In the genomic region with DNA sequence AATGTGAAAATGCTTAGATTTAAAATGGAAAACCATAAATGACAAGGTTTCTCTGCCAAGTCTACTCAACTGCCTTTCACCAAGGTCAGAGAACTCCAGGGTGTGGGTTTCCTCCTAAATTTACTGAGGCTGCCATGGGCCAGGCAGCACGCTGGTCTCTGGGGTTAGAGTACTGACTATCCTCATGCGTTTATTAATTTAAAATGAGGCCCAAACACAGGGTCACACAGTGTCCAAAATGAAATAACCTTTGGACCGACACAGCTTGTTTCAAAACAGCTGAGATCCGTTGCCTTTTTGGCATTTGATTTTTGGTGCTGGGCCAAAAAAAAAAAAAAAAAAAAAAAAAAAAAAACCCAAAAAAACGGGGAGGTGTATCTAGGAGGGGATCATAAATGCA, we compare ENCODE assay signal across 15 cellular contexts. TPM values are rescaled to one million over a fixed set of nuclear protein-coding genes. Genes with fewer than 3 reads are reported as not detected.
"Had no signal": no experiment of that assay in that cellular context is flagged by ENCODE, and none has a peak within 500 bp of the region (broad histone marks: within the 10 kb centered on the region; RNA-seq: fewer than 3 reads in every experiment).

No MANE protein-coding gene starts in this region.

- H3K4me1 ChIP-seq: upper lobe of right lung had no signal

- ATAC-seq: activated naive CD8-positive, alpha-beta T cell treated with anti-CD3 and anti-CD28 coated beads, Interleukin-2, amount 50 U/mL, for 24 hours; activated T-helper 17 cell treated with anti-CD3 and anti-CD28 coated beads, Interleukin-2, amount 50 U/mL, for 72 hours; naive thymus-derived CD4-positive, alpha-beta T cell; stimulated activated naive CD8-positive, alpha-beta T cell treated with anti-CD3 and anti-CD28 coated beads, Interleukin-15, amount 100 ng/mL, for 72 hours; T-helper 17 cell; upper lobe of right lung had no signal

- FAIRE-seq: astrocyte, bronchial epithelial cell had no signal

- H3K27me3 ChIP-seq: upper lobe of right lung had no signal

- DNase-seq: activated CD4-positive, alpha-beta T cell treated with anti-CD3 and anti-CD28 coated beads, Interleukin-2, amount 50 U/mL, for 48 hours; activated naive CD4-positive, alpha-beta T cell treated with anti-CD3 and anti-CD28 coated beads for 36 hours; activated naive CD8-positive, alpha-beta T cell treated with anti-CD3 and anti-CD28 coated beads, Interleukin-2, amount 50 U/mL, for 24 hours; immature natural killer cell; naive thymus-derived CD4-positive, alpha-beta T cell; stimulated activated naive CD8-positive, alpha-beta T cell treated with anti-CD3 and anti-CD28 coated beads, Interleukin-15, amount 100 ng/mL, for 72 hours; T-helper 17 cell; WERI-Rb-1 had no signal

- H3K36me3 ChIP-seq: thoracic aorta, upper lobe of right lung, WERI-Rb-1 had no signal

- H3K4me3 ChIP-seq: skin epidermis, thoracic aorta, upper lobe of right lung had no signal

- H3K9me3 ChIP-seq: thoracic aorta, upper lobe of right lung had no signal

- H3K27ac ChIP-seq: skin epidermis, thoracic aorta, upper lobe of right lung, WERI-Rb-1 had no signal

RNA-seq across cellular contexts. Expression of gene TOX2, which starts 14.6 kb away (rescaled TPM):
- total RNA-seq: bronchial epithelial cell, renal cortical epithelial cell had no signal
